ENCODE assay signal across 8 cellular contexts in genomic region chr5:133026664-133027153, GRCh38. TPM values are rescaled to one million over a fixed set of nuclear protein-coding genes. Genes with fewer than 3 reads are reported as not detected.
A peak's percentile ranks its signal among the peaks of the same experiment; 100 is the strongest.
DNase-seq lines count a peak whose midpoint lies in the region; ATAC-seq and TF ChIP-seq lines count a peak whose summit lies in the region.

No MANE protein-coding gene starts in this region.

- H3K27me3 ChIP-seq in BE2C (no peaks in the 10 kb centered on the region), MG63 (no peaks in the 10 kb centered on the region), duodenal mucosa (ENCODE audit: control insufficient read depth in 1 of 2, insufficient read depth in 2 of 2, low read length in 2 of 2) (no peaks in the 10 kb centered on the region), neural cell (ENCODE audit: insufficient read depth, low read depth, low read length) (no peaks in the 10 kb centered on the region)

- H3K4me2 ChIP-seq in neural cell (ENCODE audit: low read length) = peak overlapping the region; percentile 88

- H4K20me1 ChIP-seq in neural cell (ENCODE audit: insufficient read depth) = no peaks in the 10 kb centered on the region

- H3K4me1 ChIP-seq in BE2C (no peaks in the 10 kb centered on the region; the same call in 1 of the 2 replicates), duodenal mucosa (ENCODE audit: control insufficient read depth in 1 of 2, insufficient read depth in 2 of 2, low read length in 2 of 2) (peaks cover 4 to 7% of the 10 kb centered on the region in 2 donors)

- H3K36me3 ChIP-seq in BE2C (peaks cover 8% of the 10 kb centered on the region; the same call in 1 of the 2 replicates), MG63 (peaks cover 23% of the 10 kb centered on the region), duodenal mucosa (ENCODE audit: control insufficient read depth in 1 of 2, insufficient read depth in 2 of 2, low read length in 2 of 2) (peaks cover 0 to 8% of the 10 kb centered on the region in 2 donors), neural cell (ENCODE audit: insufficient read depth, low read length) (no peaks in the 10 kb centered on the region)

- no peak for TF ChIP-seq EP300 in neural cell (conservative IDR thresholded peaks at IDR 0.05; ENCODE audit: poor library complexity, severe bottlenecking)

- H2AFZ ChIP-seq in neural cell (ENCODE audit: low read depth, low read length) = peak overlapping the region; percentile 73

- TF ChIP-seq CTCF in BE2C (IDR thresholded peaks at IDR 0.05; ENCODE audit: low read depth, low read length) = no peak
- no peak for TF ChIP-seq CTCF in neural cell (IDR thresholded peaks at IDR 0.05; ENCODE audit: poor library complexity, severe bottlenecking)

- ATAC-seq in GM18870 (IDR thresholded peaks at IDR 0.05; ENCODE audit: unreplicated experiment) (no peak), HG02798 (IDR thresholded peaks at IDR 0.05; ENCODE audit: poor library complexity, unreplicated experiment) (no peak)

- H3K9ac ChIP-seq in duodenal mucosa (ENCODE audit: low read depth in 1 of 2, low read length in 2 of 2) (peak overlapping the region in 1 of 2 donors; percentile 43), neural cell (ENCODE audit: low read length) (peak overlapping the region; percentile 86)

- no peak overlapping the region for H3K27ac ChIP-seq in duodenal mucosa (ENCODE audit: low read depth, low read length)
- H3K27ac ChIP-seq in neural cell (ENCODE audit: low read length) = peak overlapping the region; percentile 90

- H3K4me3 ChIP-seq in BE2C (ENCODE audit: low read depth, low read length) = peak overlapping the region; percentile 96
- H3K4me3 ChIP-seq in MG63 = peak overlapping the region; percentile 99
- peak overlapping the region; percentile 52 to 92 for H3K4me3 ChIP-seq in duodenal mucosa (ENCODE audit: low read depth in 1 of 2, low read length in 2 of 2)
- peak overlapping the region; percentile 83 for H3K4me3 ChIP-seq in neural cell (ENCODE audit: low read length)

- H3K9me3 ChIP-seq in BE2C = no peaks in the 10 kb centered on the region
- H3K9me3 ChIP-seq in MG63 = no peaks in the 10 kb centered on the region
- no peaks in the 10 kb centered on the region for H3K9me3 ChIP-seq in duodenal mucosa (ENCODE audit: control insufficient read depth in 1 of 2, low read length in 2 of 2)
- no peaks in the 10 kb centered on the region for H3K9me3 ChIP-seq in neural cell (ENCODE audit: low read length)

- TF ChIP-seq RAD21 in neural cell (conservative IDR thresholded peaks at IDR 0.05) = no peak

- DNase-seq in BE2C = no peak
- no peak for DNase-seq in MG63
- no peak for DNase-seq in NCI-H2171 (lab: John Stamatoyannopoulos, UW)
- DNase-seq in activated CD4-positive, alpha-beta T cell treated with anti-CD3 and anti-CD28 coated beads, Interleukin-2, amount 50 U/mL, for 48 hours = no peak

- H3F3A ChIP-seq in neural cell (ENCODE audit: insufficient read depth, low read length, poor library complexity, severe bottlenecking) = no peaks in the 10 kb centered on the region

- H3K9me2 ChIP-seq in neural cell (ENCODE audit: insufficient read depth, low read length) = no peaks in the 10 kb centered on the region

- peaks cover 22% of the 10 kb centered on the region for H3K79me2 ChIP-seq in neural cell (replicated peaks; ENCODE audit: insufficient read depth, low read length)

TF ChIP-seq in neural cell, 6 proteins besides CTCF, POLR2A, EP300 and RAD21:
- TF ChIP-seq POLR2AphosphoS5 (IDR thresholded peaks at IDR 0.05) = no peak
- TF ChIP-seq TAF1 (IDR thresholded peaks at IDR 0.05; ENCODE audit: low read depth) = no peak
- no peak for TF ChIP-seq SMC3 (conservative IDR thresholded peaks at IDR 0.05; ENCODE audit: poor library complexity)
- TF ChIP-seq MXI1 (conservative IDR thresholded peaks at IDR 0.05; ENCODE audit: poor library complexity, severe bottlenecking) = no peak
- no peak for TF ChIP-seq EZH2 (IDR thresholded peaks at IDR 0.05; ENCODE audit: borderline replicate concordance, insufficient read depth, low read length, poor library complexity, severe bottlenecking)
- TF ChIP-seq REST (IDR thresholded peaks at IDR 0.05; ENCODE audit: borderline replicate concordance) = no peak

RNA-seq across cellular contexts. Expression of gene ZCCHC10, which starts 0.4 kb away (rescaled TPM):
- polyA plus RNA-seq in BE2C (2012; ENCODE audit: insufficient read depth, insufficient read length, low read depth) = 25.1 TPM
- total RNA-seq in MG63 (2014; rRNA removed; shearing (Covaris generic); ENCODE audit: low replicate concordance) = 20.5 and 32.5 TPM in 2 replicates
- polyA plus RNA-seq in neural cell = 68.0 and 70.3 TPM in 2 replicates
- 43.3 and 48.6 TPM in 2 replicates for polyA minus RNA-seq in neural cell

RNA-seq across cellular contexts. Expression of gene HSPA4, which starts 25.1 kb away (rescaled TPM):
- polyA plus RNA-seq in BE2C (2012; ENCODE audit: insufficient read depth, insufficient read length, low read depth) = 76.1 TPM
- total RNA-seq in MG63 (2014; rRNA removed; shearing (Covaris generic); ENCODE audit: low replicate concordance) = 300 and 358 TPM in 2 replicates
- polyA plus RNA-seq in neural cell = 75.7 and 75.9 TPM in 2 replicates
- polyA minus RNA-seq in neural cell = 203 and 218 TPM in 2 replicates
